In the genomic region with DNA sequence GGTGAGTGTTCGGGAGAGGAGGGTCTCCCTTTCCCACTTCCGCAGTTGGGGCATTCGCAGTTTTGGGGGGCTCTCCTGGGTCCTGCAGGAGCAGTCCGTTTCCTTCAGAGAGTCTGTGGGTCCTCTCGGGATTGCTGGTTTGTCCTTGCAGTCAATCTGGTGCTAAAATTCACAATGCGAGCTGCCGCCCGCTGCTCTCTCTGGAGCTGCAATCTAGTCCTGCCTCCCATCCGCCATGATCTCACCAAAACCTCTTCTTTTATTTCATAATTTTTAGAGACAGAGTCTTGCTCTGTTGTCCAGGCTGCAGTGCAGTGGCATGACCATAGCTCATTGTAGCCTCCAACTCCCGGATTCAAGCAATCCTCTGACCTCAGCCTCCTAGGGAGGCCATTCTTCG, we compare ENCODE assay signal across 2 cellular contexts.
TF ChIP-seq lines count a peak whose summit lies in the region.

No MANE protein-coding gene starts in this region.

TF ChIP-seq in GM12878, 131 proteins besides CTCF, POLR2A, EP300 and RAD21 (continues in another document):
- no peak for TF ChIP-seq KDM1A (IDR thresholded peaks at IDR 0.05; ENCODE audit: borderline replicate concordance)
- no peak for TF ChIP-seq FOS (IDR thresholded peaks at IDR 0.05; ENCODE audit: borderline replicate concordance, extremely low read depth, insufficient read length)
- TF ChIP-seq CHD2 (IDR thresholded peaks at IDR 0.05; ENCODE audit: borderline replicate concordance, low read depth, low read length) = no peak
- no peak for TF ChIP-seq SUPT20H (IDR thresholded peaks at IDR 0.05; ENCODE audit: borderline replicate concordance, control insufficient read depth, low read depth, low read length)
- no peak for TF ChIP-seq RCOR1 (conservative IDR thresholded peaks at IDR 0.05; ENCODE audit: low read depth, low read length)
- TF ChIP-seq NR2C2 (IDR thresholded peaks at IDR 0.05; ENCODE audit: borderline replicate concordance, control insufficient read depth, insufficient read length, low read depth) = no peak
- no peak for TF ChIP-seq SRF (IDR thresholded peaks at IDR 0.05; ENCODE audit: low read depth in 2 of 2, low read length in 2 of 2)
- TF ChIP-seq BRCA1 (IDR thresholded peaks at IDR 0.05; ENCODE audit: low read depth, low read length) = no peak
- TF ChIP-seq PAX5 (IDR thresholded peaks at IDR 0.05; ENCODE audit: borderline replicate concordance, low read depth, low read length) = no peak
- TF ChIP-seq BCL11A (IDR thresholded peaks at IDR 0.05; ENCODE audit: low read depth, low read length) = no peak
- TF ChIP-seq, protein P1, sequence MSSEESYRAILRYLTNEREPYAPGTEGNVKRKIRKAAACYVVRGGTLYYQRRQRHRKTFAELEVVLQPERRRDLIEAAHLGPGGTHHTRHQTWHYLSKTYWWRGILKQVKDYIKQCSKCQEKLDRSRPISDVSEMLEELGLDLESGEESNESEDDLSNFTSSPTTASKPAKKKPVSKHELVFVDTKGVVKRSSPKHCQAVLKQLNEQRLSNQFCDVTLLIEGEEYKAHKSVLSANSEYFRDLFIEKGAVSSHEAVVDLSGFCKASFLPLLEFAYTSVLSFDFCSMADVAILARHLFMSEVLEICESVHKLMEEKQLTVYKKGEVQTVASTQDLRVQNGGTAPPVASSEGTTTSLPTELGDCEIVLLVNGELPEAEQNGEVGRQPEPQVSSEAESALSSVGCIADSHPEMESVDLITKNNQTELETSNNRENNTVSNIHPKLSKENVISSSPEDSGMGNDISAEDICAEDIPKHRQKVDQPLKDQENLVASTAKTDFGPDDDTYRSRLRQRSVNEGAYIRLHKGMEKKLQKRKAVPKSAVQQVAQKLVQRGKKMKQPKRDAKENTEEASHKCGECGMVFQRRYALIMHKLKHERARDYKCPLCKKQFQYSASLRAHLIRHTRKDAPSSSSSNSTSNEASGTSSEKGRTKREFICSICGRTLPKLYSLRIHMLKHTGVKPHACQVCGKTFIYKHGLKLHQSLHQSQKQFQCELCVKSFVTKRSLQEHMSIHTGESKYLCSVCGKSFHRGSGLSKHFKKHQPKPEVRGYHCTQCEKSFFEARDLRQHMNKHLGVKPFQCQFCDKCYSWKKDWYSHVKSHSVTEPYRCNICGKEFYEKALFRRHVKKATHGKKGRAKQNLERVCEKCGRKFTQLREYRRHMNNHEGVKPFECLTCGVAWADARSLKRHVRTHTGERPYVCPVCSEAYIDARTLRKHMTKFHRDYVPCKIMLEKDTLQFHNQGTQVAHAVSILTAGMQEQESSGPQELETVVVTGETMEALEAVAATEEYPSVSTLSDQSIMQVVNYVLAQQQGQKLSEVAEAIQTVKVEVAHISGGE (CRISPR knock-in tag; IDR thresholded peaks at IDR 0.05) = no peak
- TF ChIP-seq, protein P2, sequence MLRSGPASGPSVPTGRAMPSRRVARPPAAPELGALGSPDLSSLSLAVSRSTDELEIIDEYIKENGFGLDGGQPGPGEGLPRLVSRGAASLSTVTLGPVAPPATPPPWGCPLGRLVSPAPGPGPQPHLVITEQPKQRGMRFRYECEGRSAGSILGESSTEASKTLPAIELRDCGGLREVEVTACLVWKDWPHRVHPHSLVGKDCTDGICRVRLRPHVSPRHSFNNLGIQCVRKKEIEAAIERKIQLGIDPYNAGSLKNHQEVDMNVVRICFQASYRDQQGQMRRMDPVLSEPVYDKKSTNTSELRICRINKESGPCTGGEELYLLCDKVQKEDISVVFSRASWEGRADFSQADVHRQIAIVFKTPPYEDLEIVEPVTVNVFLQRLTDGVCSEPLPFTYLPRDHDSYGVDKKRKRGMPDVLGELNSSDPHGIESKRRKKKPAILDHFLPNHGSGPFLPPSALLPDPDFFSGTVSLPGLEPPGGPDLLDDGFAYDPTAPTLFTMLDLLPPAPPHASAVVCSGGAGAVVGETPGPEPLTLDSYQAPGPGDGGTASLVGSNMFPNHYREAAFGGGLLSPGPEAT (IDR thresholded peaks at IDR 0.05; ENCODE audit: low read depth) = no peak
- TF ChIP-seq, protein P3, sequence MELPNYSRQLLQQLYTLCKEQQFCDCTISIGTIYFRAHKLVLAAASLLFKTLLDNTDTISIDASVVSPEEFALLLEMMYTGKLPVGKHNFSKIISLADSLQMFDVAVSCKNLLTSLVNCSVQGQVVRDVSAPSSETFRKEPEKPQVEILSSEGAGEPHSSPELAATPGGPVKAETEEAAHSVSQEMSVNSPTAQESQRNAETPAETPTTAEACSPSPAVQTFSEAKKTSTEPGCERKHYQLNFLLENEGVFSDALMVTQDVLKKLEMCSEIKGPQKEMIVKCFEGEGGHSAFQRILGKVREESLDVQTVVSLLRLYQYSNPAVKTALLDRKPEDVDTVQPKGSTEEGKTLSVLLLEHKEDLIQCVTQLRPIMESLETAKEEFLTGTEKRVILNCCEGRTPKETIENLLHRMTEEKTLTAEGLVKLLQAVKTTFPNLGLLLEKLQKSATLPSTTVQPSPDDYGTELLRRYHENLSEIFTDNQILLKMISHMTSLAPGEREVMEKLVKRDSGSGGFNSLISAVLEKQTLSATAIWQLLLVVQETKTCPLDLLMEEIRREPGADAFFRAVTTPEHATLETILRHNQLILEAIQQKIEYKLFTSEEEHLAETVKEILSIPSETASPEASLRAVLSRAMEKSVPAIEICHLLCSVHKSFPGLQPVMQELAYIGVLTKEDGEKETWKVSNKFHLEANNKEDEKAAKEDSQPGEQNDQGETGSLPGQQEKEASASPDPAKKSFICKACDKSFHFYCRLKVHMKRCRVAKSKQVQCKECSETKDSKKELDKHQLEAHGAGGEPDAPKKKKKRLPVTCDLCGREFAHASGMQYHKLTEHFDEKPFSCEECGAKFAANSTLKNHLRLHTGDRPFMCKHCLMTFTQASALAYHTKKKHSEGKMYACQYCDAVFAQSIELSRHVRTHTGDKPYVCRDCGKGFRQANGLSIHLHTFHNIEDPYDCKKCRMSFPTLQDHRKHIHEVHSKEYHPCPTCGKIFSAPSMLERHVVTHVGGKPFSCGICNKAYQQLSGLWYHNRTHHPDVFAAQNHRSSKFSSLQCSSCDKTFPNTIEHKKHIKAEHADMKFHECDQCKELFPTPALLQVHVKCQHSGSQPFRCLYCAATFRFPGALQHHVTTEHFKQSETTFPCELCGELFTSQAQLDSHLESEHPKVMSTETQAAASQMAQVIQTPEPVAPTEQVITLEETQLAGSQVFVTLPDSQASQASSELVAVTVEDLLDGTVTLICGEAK (IDR thresholded peaks at IDR 0.05; ENCODE audit: borderline replicate concordance) = no peak
- no peak for TF ChIP-seq MTA3 (IDR thresholded peaks at IDR 0.05; ENCODE audit: borderline replicate concordance, low read length)

TF ChIP-seq in SK-N-SH treated with all-trans-retinoic acid at 6 μM for 48 hours, 23 proteins besides CTCF, POLR2A, EP300 and RAD21:
- TF ChIP-seq ZC3H10 (CRISPR knock-in tag; IDR thresholded peaks at IDR 0.05) (no peak), ESRRG (CRISPR knock-in tag; IDR thresholded peaks at IDR 0.05) (no peak), RARB (CRISPR knock-in tag; IDR thresholded peaks at IDR 0.05) (no peak), ZNF565 (CRISPR knock-in tag; conservative IDR thresholded peaks at IDR 0.05; ENCODE audit: low read depth) (no peak), TOX (CRISPR knock-in tag; IDR thresholded peaks at IDR 0.05; ENCODE audit: borderline replicate concordance) (no peak), ARNTL (CRISPR knock-in tag; IDR thresholded peaks at IDR 0.05; ENCODE audit: borderline replicate concordance, low read depth) (no peak), ZNF8 (CRISPR knock-in tag; IDR thresholded peaks at IDR 0.05) (no peak), ISL1 (CRISPR knock-in tag; IDR thresholded peaks at IDR 0.05) (no peak), CSDC2 (CRISPR knock-in tag; IDR thresholded peaks at IDR 0.05) (no peak), OSR1 (CRISPR knock-in tag; IDR thresholded peaks at IDR 0.05) (no peak)
- TF ChIP-seq, protein P4, sequence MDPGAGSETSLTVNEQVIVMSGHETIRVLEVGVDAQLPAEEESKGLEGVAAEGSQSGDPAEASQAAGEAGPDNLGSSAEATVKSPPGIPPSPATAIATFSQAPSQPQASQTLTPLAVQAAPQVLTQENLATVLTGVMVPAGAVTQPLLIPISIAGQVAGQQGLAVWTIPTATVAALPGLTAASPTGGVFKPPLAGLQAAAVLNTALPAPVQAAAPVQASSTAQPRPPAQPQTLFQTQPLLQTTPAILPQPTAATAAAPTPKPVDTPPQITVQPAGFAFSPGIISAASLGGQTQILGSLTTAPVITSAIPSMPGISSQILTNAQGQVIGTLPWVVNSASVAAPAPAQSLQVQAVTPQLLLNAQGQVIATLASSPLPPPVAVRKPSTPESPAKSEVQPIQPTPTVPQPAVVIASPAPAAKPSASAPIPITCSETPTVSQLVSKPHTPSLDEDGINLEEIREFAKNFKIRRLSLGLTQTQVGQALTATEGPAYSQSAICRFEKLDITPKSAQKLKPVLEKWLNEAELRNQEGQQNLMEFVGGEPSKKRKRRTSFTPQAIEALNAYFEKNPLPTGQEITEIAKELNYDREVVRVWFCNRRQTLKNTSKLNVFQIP (CRISPR knock-in tag; IDR thresholded peaks at IDR 0.05; ENCODE audit: borderline replicate concordance, low read depth) = no peak
TF ChIP-seq in SK-N-SH treated with all-trans-retinoic acid at 6 μM for 48 hours: peak in this region for 0.
